Comparison of ENCODE assay signal across 12 cellular contexts in genomic region chr22:21818487-21819182, GRCh38. TPM values are rescaled to one million over a fixed set of nuclear protein-coding genes. Genes with fewer than 3 reads are reported as not detected.
DNase-seq lines count a peak whose midpoint lies in the region; ATAC-seq and TF ChIP-seq lines count a peak whose summit lies in the region.
"Had no signal": no experiment of that assay in that cellular context is flagged by ENCODE, and none has a peak within 500 bp of the region (broad histone marks: within the 10 kb centered on the region; RNA-seq: fewer than 3 reads in every experiment).

No MANE protein-coding gene starts in this region.

- H3K27me3 ChIP-seq in BLaER1 (no peaks in the 10 kb centered on the region), H9 (ENCODE audit: insufficient read depth, low read length) (no peaks in the 10 kb centered on the region), uterus (no peaks in the 10 kb centered on the region)

- no peak overlapping the region for H3K23ac ChIP-seq in H9 (ENCODE audit: insufficient read length, low read depth, low read length)

- H3K27me3 Mint-ChIP-seq in H9 (ENCODE audit: low read depth) (no peaks in the 10 kb centered on the region), natural killer cell (ENCODE audit: low read depth in 2 of 2) (no peaks in the 10 kb centered on the region)
- H3K27me3 Mint-ChIP-seq in activated naive CD8-positive, alpha-beta T cell treated with anti-CD3 and anti-CD28 coated beads for 36 hours: no peaks in the 10 kb centered on the region

- no peak overlapping the region for H3K4ac ChIP-seq in H9 (ENCODE audit: low read depth, low read length)

- H2AFZ ChIP-seq in H9 (ENCODE audit: low read length): no peak overlapping the region

- no peak for TF ChIP-seq POLR2A in uterus (IDR thresholded peaks at IDR 0.05)

- H3K9me3 ChIP-seq in BLaER1 (no peaks in the 10 kb centered on the region), H9 (ENCODE audit: control insufficient read depth, low read depth, low read length) (no peaks in the 10 kb centered on the region), uterus (no peaks in the 10 kb centered on the region)

- H3K4me3 ChIP-seq in BLaER1 (no peak overlapping the region), uterus (no peak overlapping the region)
- H3K4me3 ChIP-seq: GM12878 had no signal

- peak; percentile 34 for DNase-seq in H9
- no peak for DNase-seq in activated naive CD8-positive, alpha-beta T cell treated with anti-CD3 and anti-CD28 coated beads for 36 hours
- no peak for DNase-seq in natural killer cell
- DNase-seq in left colon: no peak
- no peak for DNase-seq in NCI-H1436 (lab: John Stamatoyannopoulos, UW)
- DNase-seq in pons (ENCODE audit: low spot score): no peak
- no peak for DNase-seq in uterus
- DNase-seq: activated naive CD4-positive, alpha-beta T cell treated with anti-CD3 and anti-CD28 coated beads, Interleukin-2, amount 50 U/mL, for 16 hours; head of caudate nucleus had no signal

- TF ChIP-seq CTCF in H9 (conservative IDR thresholded peaks at IDR 0.05) (no peak), natural killer cell (IDR thresholded peaks at IDR 0.05) (no peak), uterus (IDR thresholded peaks at IDR 0.05) (no peak)

- H4K20me1 ChIP-seq in BLaER1: peaks cover 94% of the 10 kb centered on the region
- no peaks in the 10 kb centered on the region for H4K20me1 ChIP-seq in H9 (ENCODE audit: control insufficient read depth, insufficient read depth, insufficient read length)

- intact Hi-C loops in natural killer cell (cut with micrococcal nuclease) (loop anchor here (2.0 to 5.0 kb wide), 2 partner anchors 14 to 36 kb away; no protein-coding TSS in a partner anchor), left colon (cut with DNase I, micrococcal nuclease) (no loop called here), uterus (cut with DNase I; ENCODE audit: low total_unique reads) (no loop called here)

- H3K4me1 Mint-ChIP-seq in H9 (peaks cover 27 to 38% of the 10 kb centered on the region in 2 experiments), natural killer cell (peaks cover 71 to 80% of the 10 kb centered on the region in 2 donors)
- peaks cover 56% of the 10 kb centered on the region for H3K4me1 Mint-ChIP-seq in activated naive CD8-positive, alpha-beta T cell treated with anti-CD3 and anti-CD28 coated beads for 36 hours

- H3K27ac ChIP-seq in BLaER1 (0 out of 2 replicates have a peak overlapping the region, but pooled peaks have one; percentile 33), H9 (ENCODE audit: insufficient read length, low read depth, low read length) (no peak overlapping the region), uterus (no peak overlapping the region)

- peaks cover 0 to 8% (median 1%) of the 10 kb centered on the region in 3 experiments; a peak in 2 of 7 replicates for H3K36me3 Mint-ChIP-seq in H9 (ENCODE audit: insufficient read depth in 1 of 3, low read depth in 3 of 3)
- H3K36me3 Mint-ChIP-seq in activated naive CD8-positive, alpha-beta T cell treated with anti-CD3 and anti-CD28 coated beads for 36 hours: peaks cover 23% of the 10 kb centered on the region
- H3K36me3 Mint-ChIP-seq in natural killer cell: no peaks in the 10 kb centered on the region

- no peak overlapping the region for H3K14ac ChIP-seq in H9 (ENCODE audit: insufficient read depth, low read length)

- H4K8ac ChIP-seq in H9 (replicated peaks; ENCODE audit: insufficient read length, low read depth, low read length): no peak overlapping the region

- ATAC-seq in natural killer cell: no peak
- no peak for ATAC-seq in left colon
- ATAC-seq: GM12878, sciatic nerve had no signal

- H2AK5ac ChIP-seq in H9 (ENCODE audit: insufficient read length, low read length): no peak overlapping the region

- H3K36me3 ChIP-seq in BLaER1: peaks cover 23% of the 10 kb centered on the region; the same call in 1 of the 2 replicates
- no peaks in the 10 kb centered on the region for H3K36me3 ChIP-seq in uterus

- H2BK12ac ChIP-seq in H9 (ENCODE audit: insufficient read length, low read depth, low read length): no peak overlapping the region

- H3T11ph ChIP-seq in H9 (ENCODE audit: low read length): no peak overlapping the region

- H2BK120ac ChIP-seq in H9 (ENCODE audit: low read depth, low read length, poor library complexity, severe bottlenecking): no peak overlapping the region

- H3K79me2 ChIP-seq in H9 (ENCODE audit: insufficient read depth, low read length): peaks cover 3% of the 10 kb centered on the region; the same call in 1 of the 2 replicates

- no peak overlapping the region for H4K91ac ChIP-seq in H9 (ENCODE audit: insufficient read length, low read depth, low read length)

- H3K79me1 ChIP-seq in H9 (ENCODE audit: insufficient read depth, low read depth, low read length, poor library complexity, severe bottlenecking): peaks cover 4% of the 10 kb centered on the region

- H3K56ac ChIP-seq in H9 (ENCODE audit: insufficient read length, low read depth, low read length): no peak overlapping the region

- H3K4me3 Mint-ChIP-seq in H9 (peak overlapping the region in 1 of 2 experiments; percentile 11; a peak in 2 of 5 replicates), natural killer cell (peak overlapping the region; percentile 59)
- H3K4me3 Mint-ChIP-seq in activated naive CD8-positive, alpha-beta T cell treated with anti-CD3 and anti-CD28 coated beads for 36 hours: no peak overlapping the region

- no peak overlapping the region for H2BK15ac ChIP-seq in H9 (ENCODE audit: low read depth, low read length)

- H2BK5ac ChIP-seq in H9 (ENCODE audit: insufficient read length, low read length): no peak overlapping the region

- no peak overlapping the region for H3K9ac ChIP-seq in BLaER1
- no peak overlapping the region for H3K9ac ChIP-seq in H9 (ENCODE audit: extremely low read depth, insufficient read length, low read length)

- H3K4me2 ChIP-seq in BLaER1 (peak overlapping the region; percentile 83), H9 (ENCODE audit: insufficient read depth, insufficient read length, low read length) (no peak overlapping the region)

- no peaks in the 10 kb centered on the region; a peak in 1 of 5 replicates for H3K9me3 Mint-ChIP-seq in H9
- no peaks in the 10 kb centered on the region for H3K9me3 Mint-ChIP-seq in activated naive CD8-positive, alpha-beta T cell treated with anti-CD3 and anti-CD28 coated beads for 36 hours
- no peaks in the 10 kb centered on the region for H3K9me3 Mint-ChIP-seq in natural killer cell

- peak overlapping the region; percentile 23 to 86 (median 45) for H3K27ac Mint-ChIP-seq in H9
- peak overlapping the region; percentile 19 for H3K27ac Mint-ChIP-seq in activated naive CD8-positive, alpha-beta T cell treated with anti-CD3 and anti-CD28 coated beads for 36 hours
- H3K27ac Mint-ChIP-seq in natural killer cell: peak overlapping the region; percentile 93 to 97

- no peaks in the 10 kb centered on the region for H3K23me2 ChIP-seq in H9 (ENCODE audit: insufficient read length, low read depth, low read length, poor library complexity, severe bottlenecking)

- WGBS in H9 (ENCODE audit: extremely low coverage, insufficient read length, low lambda C conversion rate): no CpG with 5 or more reads among the region's 8 CpGs

- peaks cover 65% of the 10 kb centered on the region for H3K4me1 ChIP-seq in BLaER1
- peaks cover 4% of the 10 kb centered on the region; the same call in 1 of the 2 replicates for H3K4me1 ChIP-seq in H9 (ENCODE audit: insufficient read depth, low read length)
- H3K4me1 ChIP-seq in uterus: no peaks in the 10 kb centered on the region

- H2BK20ac ChIP-seq in H9 (ENCODE audit: low read depth, low read length, poor library complexity, severe bottlenecking): no peak overlapping the region

- H4K5ac ChIP-seq in H9 (ENCODE audit: insufficient read length, low read depth, low read length): no peak overlapping the region

- no peak overlapping the region for H3K18ac ChIP-seq in H9 (ENCODE audit: insufficient read length, low read depth, low read length)

RNA-seq across cellular contexts. Expression of gene MAPK1, which starts 48.8 kb away (rescaled TPM):
- total RNA-seq in H9 (2021) (90.3 and 98.1 TPM in 2 replicates), natural killer cell (100 to 1,000 TPM; 189 to 246 (median 214) TPM), left colon (100 to 1,000 TPM; 123 to 144 TPM), uterus (100 to 1,000 TPM in 1 of 4 donors, 10 to 100 TPM in 3; 45.3 to 122 (median 75.2) TPM)
- total RNA-seq in activated naive CD8-positive, alpha-beta T cell treated with anti-CD3 and anti-CD28 coated beads for 36 hours: 100 to 1,000 TPM in 1 of 2 experiments, 10 to 100 TPM in 1; 96.1 to 106 TPM

Comparison
In these comparisons a context has a peak if more than half of its experiments do, and no peak if none do; other contexts are left out.
1. H3K27ac Mint-ChIP-seq: peak in every context shown above with its lines; median percentile 95 in natural killer cell; 45 in H9; 19 in activated naive CD8-positive, alpha-beta T cell treated with anti-CD3 and anti-CD28 coated beads for 36 hours.